ENCODE assay signal across 1 cellular context in the genomic region with DNA sequence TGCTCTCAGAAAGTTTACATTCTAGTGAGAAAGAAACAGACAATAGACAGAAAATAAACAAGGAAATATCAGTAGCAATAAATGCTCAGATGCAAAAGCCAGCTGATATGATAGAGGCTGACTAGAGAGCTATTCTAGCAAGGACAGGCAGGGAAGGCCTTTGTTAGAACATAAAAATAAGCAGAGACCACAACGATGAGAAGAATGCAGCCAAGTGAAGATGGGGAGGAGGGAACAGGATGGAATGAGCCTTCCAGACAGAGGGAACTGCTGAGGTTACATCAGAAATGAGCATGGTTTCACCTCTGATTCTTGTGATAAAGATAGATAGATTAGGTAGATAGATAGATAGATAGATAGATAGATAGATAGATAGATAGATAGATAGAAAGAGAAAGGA.
TF ChIP-seq lines count a peak whose summit lies in the region.

No MANE protein-coding gene starts in this region.

TF ChIP-seq in IMR-90, 13 proteins besides CTCF, POLR2A, EP300 and RAD21:
- TF ChIP-seq BHLHE40 (IDR thresholded peaks at IDR 0.05; ENCODE audit: low read depth, low read length) (no peak), CEBPB (IDR thresholded peaks at IDR 0.05; ENCODE audit: low read depth, low read length) (no peak), NFE2L2 (IDR thresholded peaks at IDR 0.05; ENCODE audit: low read depth, low read length) (no peak), FOS (IDR thresholded peaks at IDR 0.05; ENCODE audit: low read depth, low read length) (no peak), MAFK (IDR thresholded peaks at IDR 0.05; ENCODE audit: low read depth, low read length) (no peak)
